10 cellular contexts compared by ENCODE assay signal in genomic region chr1:22966309-22966708, GRCh38. TPM values are rescaled to one million over a fixed set of nuclear protein-coding genes. Genes with fewer than 3 reads are reported as not detected.
"Had no signal": no experiment of that assay in that cellular context is flagged by ENCODE, and none has a peak within 500 bp of the region (broad histone marks: within the 10 kb centered on the region; RNA-seq: fewer than 3 reads in every experiment).

No MANE protein-coding gene starts in this region.

- DNase-seq: IMR-90, KBM-7, KG1 had no signal

- H3K4me3 ChIP-seq: K562 had no signal

- H3K27ac Mint-ChIP-seq: IgD-negative memory B cell had no signal

- H3K4me1 Mint-ChIP-seq: IgD-negative memory B cell had no signal

- H3K27ac ChIP-seq: HL-60, KMS-11 had no signal

- ATAC-seq: K562 had no signal

- FAIRE-seq: HTR-8/SVneo, K562 had no signal

- H3K9ac ChIP-seq: KMS-11 had no signal

- H3K4me2 ChIP-seq: KMS-11 had no signal

RNA-seq across cellular contexts. Expression of gene LACTBL1, which starts 6.4 kb away (rescaled TPM):
- total RNA-seq: HT-29, HT1080, IMR-90, K562 had no signal
- polyA plus RNA-seq: IgD-negative memory B cell, IMR-90, K562 had no signal

RNA-seq across cellular contexts. Expression of gene TEX46, which starts 49.3 kb away (rescaled TPM):
- total RNA-seq: HT-29, HT1080, IMR-90 had no signal
- polyA plus RNA-seq: IgD-negative memory B cell, IMR-90 had no signal
